ENCODE assay signal across 13 cellular contexts in the genomic region with DNA sequence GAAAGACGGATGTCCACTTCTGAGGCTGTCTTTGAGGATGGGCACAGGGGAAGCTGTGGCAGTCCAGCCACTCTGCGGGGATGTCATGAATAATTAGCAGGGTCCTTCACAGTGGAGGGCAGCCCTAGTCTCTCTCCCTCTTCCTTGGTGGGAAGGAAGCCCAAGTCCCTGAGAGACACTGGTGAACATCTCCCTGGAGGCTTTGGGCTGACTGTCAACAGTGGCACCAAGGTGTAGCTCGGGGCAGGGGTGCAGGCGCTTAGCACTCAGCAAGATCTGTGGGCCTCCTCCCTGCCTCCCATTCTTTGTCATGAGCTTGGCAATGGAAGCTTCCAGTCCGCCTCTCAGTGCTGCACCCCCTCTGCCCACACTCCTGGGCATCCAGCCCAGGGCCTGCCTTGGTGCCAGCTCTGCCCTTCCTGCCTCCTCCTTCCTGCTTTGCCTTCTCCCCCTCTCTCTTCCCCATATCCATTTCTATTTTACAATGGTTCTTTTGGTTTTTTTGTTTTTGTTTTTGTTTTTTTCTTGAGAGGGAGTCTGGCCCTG. TPM values are rescaled to one million over a fixed set of nuclear protein-coding genes. Genes with fewer than 3 reads are reported as not detected.
DNase-seq lines count a peak whose midpoint lies in the region; ATAC-seq and TF ChIP-seq lines count a peak whose summit lies in the region.
"Had no signal": no experiment of that assay in that cellular context is flagged by ENCODE, and none has a peak within 500 bp of the region (broad histone marks: within the 10 kb centered on the region; RNA-seq: fewer than 3 reads in every experiment).

No MANE protein-coding gene starts in this region.

- H3K4me3 ChIP-seq in breast epithelium (peak overlapping the region in 1 of 3 donors; percentile 36), gastrocnemius medialis (no peak overlapping the region)
- H3K4me3 ChIP-seq: HAP-1, K562, neural progenitor cell had no signal

- CTCF ChIA-PET in activated CD4-positive, alpha-beta memory T cell treated with anti-CD3 and anti-CD28 coated beads for 36 hours (lab: Charles Lee): interaction anchor here (0.7 kb wide), 1 partner anchor 449 kb away, joined by 3 read pairs; no protein-coding TSS in a partner anchor

- DNase-seq in HT1080 (ENCODE audit: low read depth) (peak; percentile 40), breast epithelium (ENCODE audit: low spot score in 2 of 2) (peak; percentile 77 to 88), hypothalamus (lab: John Stamatoyannopoulos, UW) (peak in 45 of 51 donors; percentile 12 to 87 (median 66)), gastrocnemius medialis (peak in 1 of 2 donors; percentile 45), SW 1271 (lab: John Stamatoyannopoulos, UW) (no peak), T-helper 1 cell (no peak)
- DNase-seq in stimulated activated CD4-positive, alpha-beta T cell treated with anti-CD3 and anti-CD28 coated beads, Interleukin-4, amount 100 ng/mL, for 4 hours: no peak
- no peak for DNase-seq in activated CD4-positive, alpha-beta memory T cell treated with anti-CD3 and anti-CD28 coated beads for 36 hours
- DNase-seq: OCI-M1 had no signal

- no peak overlapping the region for H3K27ac Mint-ChIP-seq in activated CD4-positive, alpha-beta memory T cell treated with anti-CD3 and anti-CD28 coated beads for 36 hours
- H3K27ac Mint-ChIP-seq: neural progenitor cell had no signal

- TF ChIP-seq POLR2A in breast epithelium (IDR thresholded peaks at IDR 0.05): no peak
- TF ChIP-seq POLR2A in gastrocnemius medialis (IDR thresholded peaks at IDR 0.05): no peak

- no peaks in the 10 kb centered on the region for H3K9me3 Mint-ChIP-seq in activated CD4-positive, alpha-beta memory T cell treated with anti-CD3 and anti-CD28 coated beads for 36 hours
- H3K9me3 Mint-ChIP-seq: neural progenitor cell had no signal

- no peaks in the 10 kb centered on the region for H3K4me1 Mint-ChIP-seq in activated CD4-positive, alpha-beta memory T cell treated with anti-CD3 and anti-CD28 coated beads for 36 hours (ENCODE audit: low read depth)

- H3K36me3 ChIP-seq in breast epithelium (no peaks in the 10 kb centered on the region), gastrocnemius medialis (no peaks in the 10 kb centered on the region)
- H3K36me3 ChIP-seq: HAP-1, neural progenitor cell, WERI-Rb-1 had no signal

- TF ChIP-seq CTCF in breast epithelium (IDR thresholded peaks at IDR 0.05): no peak
- TF ChIP-seq CTCF in gastrocnemius medialis (IDR thresholded peaks at IDR 0.05 in 4 of 5, conservative IDR thresholded peaks at IDR 0.05 in 1 of 5): no peak

- no peaks in the 10 kb centered on the region for H3K36me3 Mint-ChIP-seq in activated CD4-positive, alpha-beta memory T cell treated with anti-CD3 and anti-CD28 coated beads for 36 hours
- H3K36me3 Mint-ChIP-seq: neural progenitor cell had no signal

- peaks cover 0 to 3% of the 10 kb centered on the region in 2 donors for H3K4me1 ChIP-seq in breast epithelium
- H3K4me1 ChIP-seq in gastrocnemius medialis: peaks cover 14 to 15% of the 10 kb centered on the region in 2 donors
- H3K4me1 ChIP-seq: HAP-1, neural progenitor cell had no signal

- POLR2A ChIA-PET in activated CD4-positive, alpha-beta memory T cell treated with anti-CD3 and anti-CD28 coated beads for 36 hours (lab: Charles Lee): no interaction called here

- H3K27ac ChIP-seq in breast epithelium (peak overlapping the region; percentile 92 to 93), gastrocnemius medialis (peak overlapping the region; percentile 77 to 90 (median 83))
- H3K27ac ChIP-seq: neural progenitor cell, WERI-Rb-1 had no signal

- intact Hi-C loops in breast epithelium (cut with DNase I; ENCODE audit: low total_unique reads): no loop called here
- intact Hi-C loops in gastrocnemius medialis (cut with DNase I; ENCODE audit: low total_unique reads): no loop called here
- intact Hi-C loops in activated CD4-positive, alpha-beta memory T cell treated with anti-CD3 and anti-CD28 coated beads for 36 hours (cut with micrococcal nuclease): no loop called here

- H3K27me3 Mint-ChIP-seq in activated CD4-positive, alpha-beta memory T cell treated with anti-CD3 and anti-CD28 coated beads for 36 hours: peaks cover 1% of the 10 kb centered on the region

- H3K27me3 ChIP-seq in breast epithelium (no peaks in the 10 kb centered on the region), gastrocnemius medialis (no peaks in the 10 kb centered on the region)
- H3K27me3 ChIP-seq: neural progenitor cell had no signal

- in situ Hi-C loops in gastrocnemius medialis (cut with MboI; ENCODE audit: low sequenced_read_pairs in 4 of 4): no loop called here

- no peak overlapping the region for H3K4me3 Mint-ChIP-seq in activated CD4-positive, alpha-beta memory T cell treated with anti-CD3 and anti-CD28 coated beads for 36 hours
- H3K4me3 Mint-ChIP-seq: neural progenitor cell had no signal

- no peak for ATAC-seq in gastrocnemius medialis

- H3K9me3 ChIP-seq in breast epithelium (no peaks in the 10 kb centered on the region), gastrocnemius medialis (no peaks in the 10 kb centered on the region)
- H3K9me3 ChIP-seq: HAP-1 had no signal

RNA-seq across cellular contexts. Expression of a gene that starts 59.4 kb away (rescaled TPM):
- total RNA-seq in HT1080 (2014; rRNA removed; shearing (Covaris generic)): 67.8 and 87.6 TPM in 2 replicates
- polyA plus RNA-seq in HT1080 (2015; cell fraction: cytosol; rRNA removed): 84.9 and 98.3 TPM in 2 replicates
- 193 and 197 TPM in 2 replicates for polyA plus RNA-seq in HT1080 (2015; cell fraction: nucleus; rRNA removed)
- total RNA-seq in breast epithelium (10 to 100 TPM; 11.2 to 52.2 (median 49.8) TPM), gastrocnemius medialis (10 to 100 TPM; 10.1 to 21.7 (median 10.6) TPM)
- total RNA-seq in activated CD4-positive, alpha-beta memory T cell treated with anti-CD3 and anti-CD28 coated beads for 36 hours: under 1 TPM; 0.12 to 0.17 TPM

Comparison
In these comparisons a context has a peak if more than half of its experiments do, and no peak if none do; other contexts are left out.
1. DNase-seq: peak in HT1080 (single experiment), breast epithelium (2 of 2) and hypothalamus (45 of 51); none in SW 1271 (0 of 2), stimulated activated CD4-positive, alpha-beta T cell treated with anti-CD3 and anti-CD28 coated beads, Interleukin-4, amount 100 ng/mL, for 4 hours (0 of 2), activated CD4-positive, alpha-beta memory T cell treated with anti-CD3 and anti-CD28 coated beads for 36 hours (single experiment) and T-helper 1 cell (0 of 5).
2. RNA of a gene that starts 59.4 kb away (total RNA-seq): 67.8 to 87.6 TPM in HT1080, 11.2 to 52.2 TPM in breast epithelium and 10.1 to 21.7 TPM in gastrocnemius medialis; 0.12 to 0.17 TPM in activated CD4-positive, alpha-beta memory T cell treated with anti-CD3 and anti-CD28 coated beads for 36 hours; every median in the first group is over 4 times any median in the second.